1 cellular context compared by ENCODE assay signal in the genomic region with DNA sequence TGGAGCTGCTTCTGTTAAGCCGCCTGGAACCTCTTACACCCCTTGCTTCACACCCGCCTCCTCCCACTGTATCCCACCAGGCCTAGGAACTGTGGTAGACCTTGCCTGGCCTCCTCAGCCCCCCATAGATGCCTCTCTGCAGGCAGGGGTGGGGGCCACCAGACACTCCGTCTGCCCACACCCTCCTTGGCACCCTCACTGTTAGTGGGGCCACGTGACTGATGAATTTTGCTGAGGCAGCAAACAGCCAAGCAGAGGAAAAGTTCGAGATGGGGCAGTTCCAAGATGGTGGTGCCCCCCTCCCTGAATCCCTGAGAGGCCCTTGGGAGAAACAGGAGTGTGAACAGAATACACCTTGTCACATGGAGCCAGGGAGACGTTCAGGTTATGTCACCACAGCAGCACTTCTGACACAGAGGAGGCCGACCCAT.
TF ChIP-seq lines count a peak whose summit lies in the region.

No MANE protein-coding gene starts in this region.

TF ChIP-seq in liver, 16 proteins besides CTCF, POLR2A, EP300 and RAD21 (continued from another document):
- TF ChIP-seq, protein P1, sequence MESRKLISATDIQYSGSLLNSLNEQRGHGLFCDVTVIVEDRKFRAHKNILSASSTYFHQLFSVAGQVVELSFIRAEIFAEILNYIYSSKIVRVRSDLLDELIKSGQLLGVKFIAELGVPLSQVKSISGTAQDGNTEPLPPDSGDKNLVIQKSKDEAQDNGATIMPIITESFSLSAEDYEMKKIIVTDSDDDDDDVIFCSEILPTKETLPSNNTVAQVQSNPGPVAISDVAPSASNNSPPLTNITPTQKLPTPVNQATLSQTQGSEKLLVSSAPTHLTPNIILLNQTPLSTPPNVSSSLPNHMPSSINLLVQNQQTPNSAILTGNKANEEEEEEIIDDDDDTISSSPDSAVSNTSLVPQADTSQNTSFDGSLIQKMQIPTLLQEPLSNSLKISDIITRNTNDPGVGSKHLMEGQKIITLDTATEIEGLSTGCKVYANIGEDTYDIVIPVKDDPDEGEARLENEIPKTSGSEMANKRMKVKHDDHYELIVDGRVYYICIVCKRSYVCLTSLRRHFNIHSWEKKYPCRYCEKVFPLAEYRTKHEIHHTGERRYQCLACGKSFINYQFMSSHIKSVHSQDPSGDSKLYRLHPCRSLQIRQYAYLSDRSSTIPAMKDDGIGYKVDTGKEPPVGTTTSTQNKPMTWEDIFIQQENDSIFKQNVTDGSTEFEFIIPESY (IDR thresholded peaks at IDR 0.05) = no peak
- TF ChIP-seq TAF1 (conservative IDR thresholded peaks at IDR 0.05) (no peak), HNF4G (IDR thresholded peaks at IDR 0.05) (no peak)
